In genomic region chr2:232501331-232501771, GRCh38 we compare ENCODE assay signal across 18 cellular contexts. TPM values are rescaled to one million over a fixed set of nuclear protein-coding genes. Genes with fewer than 3 reads are reported as not detected.
DNase-seq lines count a peak whose midpoint lies in the region; ATAC-seq and TF ChIP-seq lines count a peak whose summit lies in the region.
"Had no signal": no experiment of that assay in that cellular context is flagged by ENCODE, and none has a peak within 500 bp of the region (broad histone marks: within the 10 kb centered on the region; RNA-seq: fewer than 3 reads in every experiment).

No MANE protein-coding gene starts in this region.

- peaks cover 9% of the 10 kb centered on the region for H3K4me1 Mint-ChIP-seq in type B pancreatic cell (ENCODE audit: unreplicated experiment)

- peak overlapping the region; percentile 73 for H3K9ac ChIP-seq in neural cell (ENCODE audit: low read length)
- H3K9ac ChIP-seq: BLaER1 treated with 17β-estradiol and CSF1 and Interleukin-3, amounts not matched to agents 10 nM and 100 nM had no signal

- H2AFZ ChIP-seq in neural cell (ENCODE audit: low read depth, low read length), result no peak overlapping the region

- no peaks in the 10 kb centered on the region for H3K36me3 Mint-ChIP-seq in type B pancreatic cell
- H3K36me3 Mint-ChIP-seq: CD8-positive, alpha-beta T cell had no signal

- no peak for TF ChIP-seq POLR2A in adrenal gland (IDR thresholded peaks at IDR 0.05)
- TF ChIP-seq POLR2A in prostate gland (IDR thresholded peaks at IDR 0.05), result no peak

- TF ChIP-seq CTCF in HEK293 (tag by site-specific recombination; IDR thresholded peaks at IDR 0.05) (no peak), adrenal gland (IDR thresholded peaks at IDR 0.05) (no peak), neural cell (IDR thresholded peaks at IDR 0.05; ENCODE audit: poor library complexity, severe bottlenecking) (no peak), type B pancreatic cell (conservative IDR thresholded peaks at IDR 0.05) (no peak), prostate gland (IDR thresholded peaks at IDR 0.05) (no peak)

- H3K27me3 ChIP-seq in adrenal gland (no peaks in the 10 kb centered on the region), neural cell (ENCODE audit: insufficient read depth, low read depth, low read length) (peaks cover 10% of the 10 kb centered on the region), prostate gland (replicated peaks; ENCODE audit: insufficient read depth) (no peaks in the 10 kb centered on the region)

- H3K27ac ChIP-seq in HEK293 (ENCODE audit: extremely low read depth, low read depth, low read length) (no peak overlapping the region), adrenal gland (peak overlapping the region; percentile 71 to 89 (median 79)), neural cell (ENCODE audit: low read length) (peak overlapping the region; percentile 88), prostate gland (no peak overlapping the region)
- H3K27ac ChIP-seq: BLaER1 treated with 17β-estradiol and CSF1 and Interleukin-3, amounts not matched to agents 10 nM and 100 nM; SK-N-MC had no signal

- H3K4me3 ChIP-seq in HEK293 (ENCODE audit: low read depth, low read length) (no peak overlapping the region), adrenal gland (no peak overlapping the region), neural cell (ENCODE audit: low read length) (no peak overlapping the region), prostate gland (no peak overlapping the region)
- H3K4me3 ChIP-seq: BLaER1 treated with 17β-estradiol and CSF1 and Interleukin-3, amounts not matched to agents 10 nM and 100 nM; SK-N-MC had no signal

- H3K9me2 ChIP-seq in neural cell (ENCODE audit: insufficient read depth, low read length), result no peaks in the 10 kb centered on the region

- H3K9me3 ChIP-seq in HEK293 (ENCODE audit: control insufficient read depth, insufficient read depth, low read depth, low read length), result no peaks in the 10 kb centered on the region
- no peaks in the 10 kb centered on the region for H3K9me3 ChIP-seq in adrenal gland (replicated peaks in 1 of 3)
- H3K9me3 ChIP-seq in neural cell (ENCODE audit: low read length), result no peaks in the 10 kb centered on the region
- no peaks in the 10 kb centered on the region for H3K9me3 ChIP-seq in prostate gland
- H3K9me3 ChIP-seq: BLaER1 treated with 17β-estradiol and CSF1 and Interleukin-3, amounts not matched to agents 10 nM and 100 nM had no signal

- no peak overlapping the region for H3K27ac Mint-ChIP-seq in type B pancreatic cell
- H3K27ac Mint-ChIP-seq: CD8-positive, alpha-beta T cell; H9 had no signal

- no peak overlapping the region for H3K4me2 ChIP-seq in neural cell (ENCODE audit: low read length)
- H3K4me2 ChIP-seq: BLaER1 treated with 17β-estradiol and CSF1 and Interleukin-3, amounts not matched to agents 10 nM and 100 nM had no signal

- 43 to 59% (median 51%) methylated on average over 9 of the region's 9 CpGs for WGBS in adrenal gland, 4 donors
- WGBS in prostate gland, result 84% methylated on average over 9 of the region's 9 CpGs

- DNase-seq in adrenal gland (peak; percentile 44 to 73 (median 66)), type B pancreatic cell (ENCODE audit: extremely low spot score, unreplicated experiment) (no peak), prostate gland (ENCODE audit: low spot score) (no peak), GOT3 (lab: John Stamatoyannopoulos, UW) (no peak)
- DNase-seq: CD8-positive, alpha-beta T cell; H9; IMR-90; NCI-H187 treated with DMSO at 0.1 percent for 48 hours; NCI-H226; NK-92 treated with Interleukin-12 subunit alpha and Interleukin-12 subunit beta, amount 100 ng/mL, for 24 hours; SHP77 had no signal

- CTCF ChIA-PET in HEK293 (lab: Yijun Ruan, JAX), result interaction anchor here (1.0 kb wide), 1 partner anchor 20 kb away, joined by 5 read pairs; no protein-coding TSS in a partner anchor

- POLR2A ChIA-PET in HEK293 (lab: Yijun Ruan, JAX), result interaction anchor here (0.6 kb wide), 1 partner anchor 524 kb away, joined by 6 read pairs; no protein-coding TSS in a partner anchor

- no peak for ATAC-seq in GM19328 (IDR thresholded peaks at IDR 0.05; ENCODE audit: unreplicated experiment)
- ATAC-seq: CD8-positive, alpha-beta T cell had no signal

- H3K36me3 ChIP-seq in HEK293 (ENCODE audit: control insufficient read depth in 2 of 2, insufficient read depth in 1 of 2, low read length in 2 of 2), result no peaks in the 10 kb centered on the region
- H3K36me3 ChIP-seq in adrenal gland (replicated peaks in 1 of 2), result no peaks in the 10 kb centered on the region
- H3K36me3 ChIP-seq in neural cell (ENCODE audit: insufficient read depth, low read length), result no peaks in the 10 kb centered on the region
- H3K36me3 ChIP-seq in prostate gland, result no peaks in the 10 kb centered on the region
- H3K36me3 ChIP-seq: BLaER1 treated with 17β-estradiol and CSF1 and Interleukin-3, amounts not matched to agents 10 nM and 100 nM had no signal

- H3K4me3 Mint-ChIP-seq in type B pancreatic cell, result peak overlapping the region; percentile 41
- H3K4me3 Mint-ChIP-seq: CD8-positive, alpha-beta T cell had no signal

- no peaks in the 10 kb centered on the region for H3K9me3 Mint-ChIP-seq in type B pancreatic cell
- H3K9me3 Mint-ChIP-seq: CD8-positive, alpha-beta T cell; H9 had no signal

- peaks cover 55% of the 10 kb centered on the region for H3K27me3 Mint-ChIP-seq in type B pancreatic cell

- no peaks in the 10 kb centered on the region for H3K4me1 ChIP-seq in HEK293 (ENCODE audit: control insufficient read depth, insufficient read depth, low read length)
- peaks cover 16 to 27% of the 10 kb centered on the region in 2 donors for H3K4me1 ChIP-seq in adrenal gland (replicated peaks in 1 of 2)
- no peaks in the 10 kb centered on the region for H3K4me1 ChIP-seq in prostate gland (replicated peaks)

- H3K79me2 ChIP-seq in neural cell (replicated peaks; ENCODE audit: insufficient read depth, low read length), result no peaks in the 10 kb centered on the region

- TF ChIP-seq EP300 in neural cell (conservative IDR thresholded peaks at IDR 0.05; ENCODE audit: poor library complexity, severe bottlenecking), result no peak

- no peak for TF ChIP-seq RAD21 in neural cell (conservative IDR thresholded peaks at IDR 0.05)

- H3F3A ChIP-seq in neural cell (ENCODE audit: insufficient read depth, low read length, poor library complexity, severe bottlenecking), result peaks cover 5% of the 10 kb centered on the region

- intact Hi-C loops in adrenal gland (cut with DNase I) (no loop called here), prostate gland (cut with DNase I) (no loop called here)

- no peaks in the 10 kb centered on the region for H4K20me1 ChIP-seq in neural cell (ENCODE audit: insufficient read depth)

TF ChIP-seq in HEK293, 187 proteins besides CTCF, POLR2A, EP300 and RAD21:
- TF ChIP-seq ZFP37 (tag by site-specific recombination; IDR thresholded peaks at IDR 0.05) (no peak), ZBTB20 (tag by site-specific recombination; IDR thresholded peaks at IDR 0.05) (0 out of 2 replicates have a peak, but pooled peaks have one; percentile 28)

RNA-seq across cellular contexts. Expression of gene ECEL1, which starts 13.7 kb away (rescaled TPM):
- total RNA-seq in adrenal gland (10 to 100 TPM in 3 of 8 donors, 1 to 10 TPM in 5; 3.9 to 31.7 (median 6.6) TPM), type B pancreatic cell (ENCODE audit: low replicate concordance) (7.8 and 9.6 TPM in 2 replicates), prostate gland (10 to 100 TPM in 1 of 2 donors, under 1 TPM in 1; 0.82 to 15.3 TPM)
- polyA plus RNA-seq in adrenal gland (10 to 100 TPM in 1 of 3 donors, 1 to 10 TPM in 2; 4.5 to 20.7 (median 9.6) TPM), neural cell (60.9 and 75.6 TPM in 2 replicates)
- polyA minus RNA-seq in neural cell, result 43.1 and 46.3 TPM in 2 replicates
- total RNA-seq: CD8-positive, alpha-beta T cell; IMR-90; M059J; OCI-LY7 had no signal
- polyA plus RNA-seq: IMR-90 had no signal

RNA-seq across cellular contexts. Expression of gene PRSS56, which starts 18.8 kb away (rescaled TPM):
- total RNA-seq in adrenal gland, result under 1 TPM in 1 of 8 donors, not detected in 7; 0.28 TPM
- polyA plus RNA-seq in adrenal gland, result under 1 TPM in 1 of 3 donors, not detected in 2; 0.07 TPM
- polyA plus RNA-seq in neural cell, result 0.16 TPM in 1 of 2 replicates, not detected in the other
- not detected in 2 replicates for polyA minus RNA-seq in neural cell
- 0.34 TPM in 1 of 2 replicates, not detected in the other for total RNA-seq in type B pancreatic cell (ENCODE audit: low replicate concordance)
- total RNA-seq in prostate gland, result not detected
- total RNA-seq: CD8-positive, alpha-beta T cell; H9; IMR-90; M059J; OCI-LY7 had no signal
- polyA plus RNA-seq: IMR-90 had no signal

RNA-seq across cellular contexts. Expression of gene CHRND, which starts 24.6 kb away (rescaled TPM):
- under 1 TPM in 4 of 8 donors, not detected in 4; 0.11 to 0.39 (median 0.17) TPM for total RNA-seq in adrenal gland
- polyA plus RNA-seq in adrenal gland, result under 1 TPM in 1 of 3 donors, not detected in 2; 0.07 TPM
- polyA plus RNA-seq in neural cell, result not detected in 2 replicates
- polyA minus RNA-seq in neural cell, result not detected in 2 replicates
- total RNA-seq in type B pancreatic cell (ENCODE audit: low replicate concordance), result 0.60 TPM in 1 of 2 replicates, not detected in the other
- total RNA-seq in prostate gland, result 1 to 10 TPM in 1 of 2 donors, under 1 TPM in 1; 0.34 to 1.4 TPM
- total RNA-seq: CD8-positive, alpha-beta T cell; H9; IMR-90; M059J; OCI-LY7 had no signal
- polyA plus RNA-seq: IMR-90 had no signal

RNA-seq across cellular contexts. Expression of gene CHRNG, which starts 38.1 kb away (rescaled TPM):
- total RNA-seq in adrenal gland, result not detected
- polyA plus RNA-seq in adrenal gland, result under 1 TPM in 1 of 3 donors, not detected in 2; 0.08 TPM
- not detected in 2 replicates for polyA plus RNA-seq in neural cell
- not detected in 2 replicates for polyA minus RNA-seq in neural cell
- total RNA-seq in type B pancreatic cell (ENCODE audit: low replicate concordance), result 0.50 and 0.87 TPM in 2 replicates
- not detected for total RNA-seq in prostate gland
- total RNA-seq: CD8-positive, alpha-beta T cell; H9; IMR-90; M059J; OCI-LY7 had no signal
- polyA plus RNA-seq: IMR-90 had no signal

RNA-seq across cellular contexts. Expression of gene ALPI, which starts 45.4 kb away (rescaled TPM):
- total RNA-seq in adrenal gland, result not detected
- polyA plus RNA-seq in adrenal gland, result not detected
- polyA plus RNA-seq in neural cell, result not detected in 2 replicates
- polyA minus RNA-seq in neural cell, result not detected in 2 replicates
- total RNA-seq in type B pancreatic cell (ENCODE audit: low replicate concordance), result 1.5 and 6.5 TPM in 2 replicates
- not detected for total RNA-seq in prostate gland
- total RNA-seq: CD8-positive, alpha-beta T cell; H9; IMR-90; M059J; OCI-LY7 had no signal
- polyA plus RNA-seq: IMR-90 had no signal

Comparison
In these comparisons a context has a peak if more than half of its experiments do, and no peak if none do; other contexts are left out.
1. H3K27ac ChIP-seq: peak in adrenal gland (5 of 5) and neural cell (single experiment); none in HEK293 (single experiment) and prostate gland (0 of 2).
2. DNase-seq: peak in adrenal gland (7 of 7); none in type B pancreatic cell (single experiment), prostate gland (single experiment) and GOT3 (single experiment).